In the genomic region with DNA sequence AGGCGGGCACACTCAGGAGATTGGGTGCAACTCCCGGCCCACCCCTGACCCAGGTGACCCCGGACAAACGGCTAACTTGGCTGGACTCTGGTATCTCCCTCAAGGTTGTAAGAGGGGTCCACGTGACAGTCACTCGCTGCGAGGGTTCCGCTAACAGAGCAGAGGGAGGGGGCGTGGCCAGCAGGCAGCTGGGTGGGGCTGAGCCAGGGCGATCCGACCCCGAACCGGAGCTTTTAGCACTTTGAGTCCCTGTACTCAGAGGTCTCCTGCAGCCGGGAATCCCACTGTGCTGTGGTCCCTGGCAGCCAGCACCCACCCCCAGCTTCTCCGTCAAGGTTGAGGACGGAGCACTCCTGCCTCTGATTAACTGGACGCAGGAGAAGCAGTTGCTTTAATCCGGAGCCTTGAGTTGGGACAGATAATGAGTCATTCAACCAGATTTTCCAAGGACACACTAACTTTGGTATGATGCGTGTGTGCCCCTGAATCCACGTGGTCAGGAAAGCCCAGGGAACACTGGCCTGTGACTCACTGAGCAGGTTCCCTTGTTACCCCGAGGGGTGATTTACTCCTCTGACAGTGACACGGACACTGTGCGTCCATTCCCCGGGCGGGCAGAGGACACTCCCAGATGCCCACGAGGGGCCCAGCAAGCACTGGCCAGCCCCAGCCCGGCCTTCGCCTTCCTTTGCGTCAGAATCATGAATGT, we compare ENCODE assay signal across 10 cellular contexts. TPM values are rescaled to one million over a fixed set of nuclear protein-coding genes. Genes with fewer than 3 reads are reported as not detected.
DNase-seq lines count a peak whose midpoint lies in the region; ATAC-seq and TF ChIP-seq lines count a peak whose summit lies in the region.
"Had no signal": no experiment of that assay in that cellular context is flagged by ENCODE, and none has a peak within 500 bp of the region (broad histone marks: within the 10 kb centered on the region; RNA-seq: fewer than 3 reads in every experiment).

No MANE protein-coding gene starts in this region.

- no peak overlapping the region for H3K4me3 ChIP-seq in Panc1 (ENCODE audit: low read depth in 2 of 2, low read length in 2 of 2)
- H3K4me3 ChIP-seq: tibial nerve had no signal

- CTCF ChIA-PET in Panc1 (lab: Charles Lee), result no interaction called here

- H3K4me1 ChIP-seq in Panc1 (ENCODE audit: control insufficient read depth, insufficient read depth, low read length), result no peaks in the 10 kb centered on the region

- intact Hi-C loops in Panc1 (cut with micrococcal nuclease; ENCODE audit: unreplicated experiment) (no loop called here), sciatic nerve (cut with DNase I) (no loop called here)

- H3K27ac ChIP-seq in Panc1 (ENCODE audit: low read length), result no peak overlapping the region
- H3K27ac ChIP-seq: tibial nerve had no signal

- POLR2A ChIA-PET in Panc1 (lab: Charles Lee), result no interaction called here

- H3K36me3 ChIP-seq in Panc1 (ENCODE audit: control insufficient read depth, insufficient read depth, low read length), result no peaks in the 10 kb centered on the region
- H3K36me3 ChIP-seq: tibial nerve had no signal

- no TSS peak for BruUV-seq in Panc1 (replicated peaks; lab: Mats Ljungman, UMichigan)

- no peak for TF ChIP-seq CTCF in Panc1 (IDR thresholded peaks at IDR 0.05)

- DNase-seq in DMS53 (lab: John Stamatoyannopoulos, UW), result peak; percentile 53
- DNase-seq in DMS53 treated with DMSO at 0.1 percent for 48 hours (lab: John Stamatoyannopoulos, UW; ENCODE audit: unreplicated experiment), result no peak
- no peak for DNase-seq in Panc1 (ENCODE audit: low read depth, low spot score)
- DNase-seq in glomerular visceral epithelial cell (ENCODE audit: extremely low spot score), result peak; percentile 51
- peak; percentile 61 for DNase-seq in sciatic nerve (ENCODE audit: low spot score)
- DNase-seq in mucosa of gallbladder (ENCODE audit: low spot score), result no peak
- DNase-seq in GM19240 (ENCODE audit: insufficient read length, low spot score), result no peak
- DNase-seq in KG1 (lab: John Stamatoyannopoulos, UW), result no peak
- DNase-seq: activated T-cell treated with anti-CD3 and anti-CD28 coated beads, Interleukin-2, amount 50 U/mL, for 72 hours had no signal

- no peaks in the 10 kb centered on the region for H3K9me3 ChIP-seq in Panc1 (ENCODE audit: control insufficient read depth, insufficient read depth, low read depth, low read length)

- ATAC-seq in Panc1, result peak; percentile 48; the same call in 1 of the 2 replicates
- peak; percentile 38 for ATAC-seq in sciatic nerve
- ATAC-seq: activated T-cell treated with anti-CD3 and anti-CD28 coated beads, Interleukin-2, amount 50 U/mL, for 72 hours had no signal

- H3K27me3 ChIP-seq in Panc1 (ENCODE audit: control insufficient read depth, insufficient read depth, low read length), result no peaks in the 10 kb centered on the region

- in situ Hi-C loops in Panc1 (cut with HindIII; ENCODE audit: low pct_unique_long_range_greater_than_20kb, low sequenced_read_pairs), result no loop called here

RNA-seq across cellular contexts. Expression of gene TRPM2, which starts 16.8 kb away (rescaled TPM):
- 0.26 TPM for total RNA-seq in Panc1 (2021; ENCODE audit: unreplicated experiment)
- polyA plus RNA-seq in Panc1 (2012; ENCODE audit: insufficient read length), result 0.21 TPM
- total RNA-seq in sciatic nerve, result 9.9 TPM
- total RNA-seq in mucosa of gallbladder, result 13.8 TPM

RNA-seq across cellular contexts. Expression of gene CFAP410, which starts 31.0 kb away (rescaled TPM):
- total RNA-seq in Panc1 (2021; ENCODE audit: unreplicated experiment) (11.8 TPM), sciatic nerve (26.7 TPM), mucosa of gallbladder (24.7 TPM)
- 21.0 TPM for polyA plus RNA-seq in Panc1 (2012; ENCODE audit: insufficient read length)

Comparison
In these comparisons a context has a peak if more than half of its experiments do, and no peak if none do; other contexts are left out.
1. DNase-seq: peak in DMS53 (single experiment), glomerular visceral epithelial cell (single experiment) and sciatic nerve (single experiment); none in DMS53 treated with DMSO at 0.1 percent for 48 hours (single experiment), Panc1 (single experiment), mucosa of gallbladder (single experiment), GM19240 (single experiment) and KG1 (single experiment).